34 cellular contexts compared by ENCODE assay signal in genomic region chr20:31449511-31450128, GRCh38. TPM values are rescaled to one million over a fixed set of nuclear protein-coding genes. Genes with fewer than 3 reads are reported as not detected.
"Had no signal": no experiment of that assay in that cellular context is flagged by ENCODE, and none has a peak within 500 bp of the region (broad histone marks: within the 10 kb centered on the region; RNA-seq: fewer than 3 reads in every experiment).

No MANE protein-coding gene starts in this region.

- H3K4me1 ChIP-seq: Peyer's patch, SJSA1 had no signal

- H3K27ac ChIP-seq: PC-9, Peyer's patch, SJSA1 had no signal

- H3K36me3 ChIP-seq: MG63, Peyer's patch, SJSA1 had no signal

- H3K9me3 ChIP-seq: MG63, Peyer's patch, SK-N-SH had no signal

- H3K9ac ChIP-seq: SK-N-SH had no signal

- H3K4me2 ChIP-seq: PC-9, SK-N-SH had no signal

- H2AFZ ChIP-seq: PC-9 had no signal

- H3K27me3 ChIP-seq: MG63, Peyer's patch had no signal

- H3K4me3 ChIP-seq: MG63, PC-9, Peyer's patch, SJSA1 had no signal

- DNase-seq: Kasumi-1, MG63, NCI-H1048, NCI-H1092 treated with DMSO at 0.1 percent for 48 hours, NCI-H1105 treated with DMSO at 0.1 percent for 48 hours, NCI-H1417, NCI-H1436, NCI-H146, NCI-H1694, NCI-H187, NCI-H1930, NCI-H2029 treated with DMSO at 0.1 percent for 48 hours, NCI-H2081 treated with DMSO at 0.1 percent for 48 hours, NCI-H2107, NCI-H2171, NCI-H226, NCI-H446 treated with DMSO at 0.1 percent for 48 hours, NCI-H510A, NCI-H524, NCI-H526, NCI-H69, NCI-H748 treated with DMSO at 0.1 percent for 48 hours, NCI-H82, PC-9, Peyer's patch, Right ventricle myocardium superior, RPMI8226, SHP77 treated with DMSO at 0.1 percent for 48 hours, SK-N-SH, SW 1271, T-helper 1 cell had no signal

RNA-seq across cellular contexts. Expression of gene DEFB123, which starts 9.2 kb away (rescaled TPM):
- total RNA-seq: M059J, OCI-LY7, PC-9, Peyer's patch, Right ventricle myocardium superior, SJSA1 had no signal
- polyA plus RNA-seq: SK-N-SH had no signal

RNA-seq across cellular contexts. Expression of gene DEFB124, which starts 25.3 kb away (rescaled TPM):
- total RNA-seq: M059J, OCI-LY7, PC-9, Peyer's patch, Right ventricle myocardium superior, SJSA1 had no signal

RNA-seq across cellular contexts. Expression of gene REM1, which starts 25.5 kb away (rescaled TPM):
- total RNA-seq: M059J, OCI-LY7, PC-9, SJSA1 had no signal

RNA-seq across cellular contexts. Expression of gene DEFB121, which starts 43.6 kb away (rescaled TPM):
- total RNA-seq: M059J, OCI-LY7, PC-9, Peyer's patch, Right ventricle myocardium superior, SJSA1 had no signal
- polyA plus RNA-seq: SK-N-SH had no signal

RNA-seq across cellular contexts. Expression of gene DEFB119, which starts 59.2 kb away (rescaled TPM):
- total RNA-seq: M059J, OCI-LY7, PC-9, Peyer's patch, Right ventricle myocardium superior, SJSA1 had no signal
- polyA plus RNA-seq: SK-N-SH had no signal
